In genomic region chr3:101724329-101725191, GRCh38 we compare ENCODE assay signal across 8 cellular contexts. TPM values are rescaled to one million over a fixed set of nuclear protein-coding genes. Genes with fewer than 3 reads are reported as not detected.
A peak's percentile ranks its signal among the peaks of the same experiment; 100 is the strongest.
DNase-seq lines count a peak whose midpoint lies in the region; ATAC-seq and FAIRE-seq lines count a peak whose summit lies in the region.

Gene CEP97 (plus strand): TSS chr3:101724614. CDS start chr3:101724677, 63 bp downstream.

- peak within 1 kb of the TSS; percentile 83 for H3K9ac ChIP-seq in NT2/D1 (ENCODE audit: insufficient read length, low read depth)

- peaks cover 43% of the 10 kb centered on the region for H3K4me1 Mint-ChIP-seq in activated CD8-positive, alpha-beta memory T cell treated with anti-CD3 and anti-CD28 coated beads, Interleukin-2, amount 10 ng/mL, durations not matched to agents 7 days and 5 days

- H3K4me1 ChIP-seq in NT2/D1 (ENCODE audit: insufficient read depth, insufficient read length) (no peaks in the 10 kb centered on the region), mesodermal cell (ENCODE audit: control insufficient read depth, insufficient read depth, low read length, poor library complexity, severe bottlenecking) (peaks cover 7% of the 10 kb centered on the region)

- DNase-seq in COLO829 (ENCODE audit: low spot score): peak; percentile 75
- DNase-seq in HUDEP-2 (lab: John Stamatoyannopoulos, UW; ENCODE audit: unreplicated experiment in 76 of 76): peak in 75 of 76 experiments; percentile 23 to 96 (median 80)
- peak; percentile 84 for DNase-seq in NT2/D1 (ENCODE audit: low read depth, low spot score)
- DNase-seq in activated CD8-positive, alpha-beta memory T cell treated with anti-CD3 and anti-CD28 coated beads, Interleukin-2, amount 10 ng/mL, durations not matched to agents 7 days and 5 days: peak; percentile 94
- peak; percentile 73 to 78 for DNase-seq in stimulated activated CD8-positive, alpha-beta memory T cell treated with anti-CD3 and anti-CD28 coated beads, Interleukin-15, amount 100 ng/mL, for 4 hours (ENCODE audit: low read depth in 2 of 2)

- H3K27me3 ChIP-seq in NT2/D1 (ENCODE audit: insufficient read depth, insufficient read length): no peaks in the 10 kb centered on the region

- H3K4me3 Mint-ChIP-seq in activated CD8-positive, alpha-beta memory T cell treated with anti-CD3 and anti-CD28 coated beads, Interleukin-2, amount 10 ng/mL, durations not matched to agents 7 days and 5 days: peak within 1 kb of the TSS; percentile 92

- FAIRE-seq in endometrium (lab: Jason Lieb, UNC): peak; percentile 84

- H3K9me3 Mint-ChIP-seq in activated CD8-positive, alpha-beta memory T cell treated with anti-CD3 and anti-CD28 coated beads, Interleukin-2, amount 10 ng/mL, durations not matched to agents 7 days and 5 days (ENCODE audit: low read depth): no peaks in the 10 kb centered on the region

- H3K4me3 ChIP-seq in NT2/D1 (ENCODE audit: insufficient read length, low read depth) (peak within 1 kb of the TSS; percentile 87), mesodermal cell (ENCODE audit: extremely low read depth, insufficient read depth, low read length, poor library complexity, severe bottlenecking) (peak within 1 kb of the TSS; percentile 79)

- H3K9me3 ChIP-seq in NT2/D1 (ENCODE audit: insufficient read depth, low read length) (no peaks in the 10 kb centered on the region), mesodermal cell (ENCODE audit: control insufficient read depth, low read length) (no peaks in the 10 kb centered on the region)

- H3K27me3 Mint-ChIP-seq in activated CD8-positive, alpha-beta memory T cell treated with anti-CD3 and anti-CD28 coated beads, Interleukin-2, amount 10 ng/mL, durations not matched to agents 7 days and 5 days: no peaks in the 10 kb centered on the region

- peak within 1 kb of the TSS; percentile 95 for H3K27ac Mint-ChIP-seq in activated CD8-positive, alpha-beta memory T cell treated with anti-CD3 and anti-CD28 coated beads, Interleukin-2, amount 10 ng/mL, durations not matched to agents 7 days and 5 days

- H3K27ac ChIP-seq in mesodermal cell (ENCODE audit: low read depth, low read length, severe bottlenecking): peak within 1 kb of the TSS; percentile 66

- WGBS in mesodermal cell (ENCODE audit: insufficient coverage in 2 of 2), 2 experiments: 0% methylated on average over 40 to 45 of the region's 49 CpGs

- peaks cover 19% of the 10 kb centered on the region for H3K36me3 Mint-ChIP-seq in activated CD8-positive, alpha-beta memory T cell treated with anti-CD3 and anti-CD28 coated beads, Interleukin-2, amount 10 ng/mL, durations not matched to agents 7 days and 5 days

- CTCF ChIA-PET in activated CD8-positive, alpha-beta memory T cell treated with anti-CD3 and anti-CD28 coated beads, Interleukin-2, amount 10 ng/mL, durations not matched to agents 7 days and 5 days (lab: Charles Lee): interaction anchor here (0.7 to 2.3 kb wide), 9 partner anchors 18 to 501 kb away, joined by 3 to 13 read pairs (median 3); partner anchors contain the start of genes NXPE3 and RPL24

- H3K36me3 ChIP-seq in NT2/D1 (ENCODE audit: insufficient read depth, insufficient read length, low read length) (peaks cover 22% of the 10 kb centered on the region), mesodermal cell (ENCODE audit: control insufficient read depth, insufficient read depth, low read length) (peaks cover 24% of the 10 kb centered on the region)

- peak; percentile 87 for ATAC-seq in GM21381 (IDR thresholded peaks at IDR 0.05; ENCODE audit: unreplicated experiment)
- ATAC-seq in activated CD8-positive, alpha-beta memory T cell treated with anti-CD3 and anti-CD28 coated beads, Interleukin-2, amount 10 ng/mL, durations not matched to agents 7 days and 5 days: peak; percentile 95

RNA-seq across cellular contexts. Expression of gene CEP97, which starts in this region (rescaled TPM):
- total RNA-seq in activated CD8-positive, alpha-beta memory T cell treated with anti-CD3 and anti-CD28 coated beads, Interleukin-2, amount 10 ng/mL, durations not matched to agents 7 days and 5 days: 10 to 100 TPM; 22.5 TPM
- polyA plus RNA-seq in mesodermal cell (2013, experiment 1 of 2): 12.8 TPM
- 12.0 TPM for polyA plus RNA-seq in mesodermal cell (2013, experiment 2 of 2)

Comparison
In these comparisons a context has a peak if more than half of its experiments do, and no peak if none do; other contexts are left out.
1. Peak in every context shown above with its lines: DNase-seq, ATAC-seq, H3K4me3 ChIP-seq and H3K27ac ChIP-seq.